8 cellular contexts compared by ENCODE assay signal in genomic region chrX:9942086-9942485, GRCh38. TPM values are rescaled to one million over a fixed set of nuclear protein-coding genes. Genes with fewer than 3 reads are reported as not detected.
DNase-seq lines count a peak whose midpoint lies in the region; ATAC-seq and TF ChIP-seq lines count a peak whose summit lies in the region.

No MANE protein-coding gene starts in this region.

- peak; percentile 14 to 32 for DNase-seq in activated CD4-positive, alpha-beta T cell treated with anti-CD3 and anti-CD28 coated beads for 4 hours
- DNase-seq in stimulated activated CD4-positive, alpha-beta T cell treated with anti-CD3 and anti-CD28 coated beads, Interleukin-12 subunit alpha, Interleukin-12 subunit beta, amount 100 ng/mL, for 48 hours (ENCODE audit: low read depth in 2 of 3, low spot score in 1 of 3), result peak; percentile 52 to 59 (median 53)
- DNase-seq in type B pancreatic cell (ENCODE audit: extremely low spot score, unreplicated experiment), result no peak
- DNase-seq in NCI-H2227 (lab: John Stamatoyannopoulos, UW; ENCODE audit: unreplicated experiment), result no peak
- no peak for DNase-seq in NCI-H446 (lab: John Stamatoyannopoulos, UW)

- peaks cover 5% of the 10 kb centered on the region for H3K36me3 Mint-ChIP-seq in type B pancreatic cell

- ATAC-seq in GM18520 (IDR thresholded peaks at IDR 0.05; ENCODE audit: unreplicated experiment), result peak; percentile 90
- ATAC-seq in HG02973 (IDR thresholded peaks at IDR 0.05; ENCODE audit: unreplicated experiment), result peak; percentile 89
- no peak for ATAC-seq in esophagus mucosa

- no peaks in the 10 kb centered on the region for H3K9me3 Mint-ChIP-seq in type B pancreatic cell

- no peak overlapping the region for H3K4me3 Mint-ChIP-seq in type B pancreatic cell

- H3K27ac Mint-ChIP-seq in type B pancreatic cell, result no peak overlapping the region

- no peaks in the 10 kb centered on the region for H3K27me3 Mint-ChIP-seq in type B pancreatic cell

- H3K4me1 Mint-ChIP-seq in type B pancreatic cell (ENCODE audit: unreplicated experiment), result no peaks in the 10 kb centered on the region

- TF ChIP-seq CTCF in type B pancreatic cell (conservative IDR thresholded peaks at IDR 0.05), result no peak

RNA-seq across cellular contexts. Expression of gene CLDN34, which starts 25.1 kb away (rescaled TPM):
- total RNA-seq in esophagus mucosa (0.20 TPM), type B pancreatic cell (ENCODE audit: low replicate concordance) (0.86 TPM in 1 of 2 replicates, not detected in the other)

Comparison
In these comparisons a context has a peak if more than half of its experiments do, and no peak if none do; other contexts are left out.
1. DNase-seq: peak in activated CD4-positive, alpha-beta T cell treated with anti-CD3 and anti-CD28 coated beads for 4 hours (2 of 2) and stimulated activated CD4-positive, alpha-beta T cell treated with anti-CD3 and anti-CD28 coated beads, Interleukin-12 subunit alpha, Interleukin-12 subunit beta, amount 100 ng/mL, for 48 hours (3 of 3); none in type B pancreatic cell (single experiment), NCI-H2227 (single experiment) and NCI-H446 (0 of 2).